ENCODE assay signal across 28 cellular contexts in the genomic region with DNA sequence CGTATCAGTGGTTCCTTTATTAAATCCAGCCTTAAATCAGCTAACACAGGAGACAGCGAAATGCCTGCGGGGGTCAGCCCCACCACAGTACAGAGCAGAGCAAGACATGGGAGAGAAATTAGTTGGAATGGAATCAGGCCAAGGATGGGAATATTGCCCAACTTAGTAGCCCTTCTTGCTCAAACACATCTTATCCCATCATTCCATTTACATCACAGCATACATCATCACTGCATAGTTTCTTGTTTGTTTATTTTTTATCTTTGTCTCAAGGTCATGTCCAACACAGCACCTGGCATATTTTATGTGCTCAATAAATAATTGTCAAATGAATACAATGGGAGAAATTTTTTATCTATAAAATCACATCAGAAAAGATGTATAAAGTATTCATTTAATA. TPM values are rescaled to one million over a fixed set of nuclear protein-coding genes. Genes with fewer than 3 reads are reported as not detected.
DNase-seq lines count a peak whose midpoint lies in the region; ATAC-seq and TF ChIP-seq lines count a peak whose summit lies in the region.
"Had no signal": no experiment of that assay in that cellular context is flagged by ENCODE, and none has a peak within 500 bp of the region (broad histone marks: within the 10 kb centered on the region; RNA-seq: fewer than 3 reads in every experiment).

No MANE protein-coding gene starts in this region.

- H3K9me2 ChIP-seq in hepatocyte (replicated peaks; ENCODE audit: insufficient read depth), result no peaks in the 10 kb centered on the region

- WGBS in hepatocyte (ENCODE audit: low lambda C conversion rate, missing lambda C conversion rate), result 78% methylated on average over 3 of the region's 3 CpGs

- peak overlapping the region; percentile 23 for H3K27ac Mint-ChIP-seq in dendritic cell treated with granulocyte-macrophage colony-stimulating factor and Interleukin-4, amounts not matched to agents 40 ng/mL and 50 ng/mL, for 4 days
- H3K27ac Mint-ChIP-seq: activated CD4-positive, alpha-beta T cell treated with anti-CD3 and anti-CD28 coated beads, Interleukin-2, amount 10 ng/mL, durations not matched to agents 7 days and 5 days; activated naive CD8-positive, alpha-beta T cell treated with anti-CD3 and anti-CD28 coated beads for 36 hours; CD4-positive, alpha-beta memory T cell; endodermal cell; nephron progenitor cell; stimulated activated naive B cell treated with anti-CD40 and anti-IgM and Interleukin-4, amounts not matched to agents 10 μg/mL and 1 μg/mL and 100 μg/mL, for 72 hours had no signal

- H3K27me3 ChIP-seq in hepatocyte, result no peaks in the 10 kb centered on the region
- H3K27me3 ChIP-seq: cardiac muscle cell had no signal

- peak; percentile 25 for DNase-seq in AG09319 (ENCODE audit: extremely low read depth, low read depth)
- DNase-seq in HFF-Myc (ENCODE audit: extremely low read depth, low read depth), result peak; percentile 30
- DNase-seq in hepatocyte (ENCODE audit: low spot score), result peak; percentile 13
- DNase-seq in stimulated activated CD4-positive, alpha-beta T cell treated with anti-CD3 and anti-CD28 coated beads, Interleukin-4, amount 100 ng/mL, for 4 hours, result no peak
- no peak for DNase-seq in T-helper 1 cell
- no peak for DNase-seq in activated CD8-positive, alpha-beta memory T cell treated with anti-CD3 and anti-CD28 coated beads, Interleukin-2, amount 50 U/mL, for 48 hours
- DNase-seq: activated CD4-positive, alpha-beta T cell treated with anti-CD3 and anti-CD28 coated beads, Interleukin-2, amount 10 ng/mL, durations not matched to agents 7 days and 5 days; activated effector memory CD4-positive, alpha-beta T cell treated with anti-CD3 and anti-CD28 coated beads, Interleukin-2, amount 50 U/mL, for 16 hours; activated naive CD8-positive, alpha-beta T cell treated with anti-CD3 and anti-CD28 coated beads for 36 hours; activated T-cell treated with anti-CD3 and anti-CD28 coated beads, Interleukin-2, amount 50 U/mL, for 1 hour; aorta; CD4-positive, alpha-beta memory T cell; cortex of kidney; endodermal cell; GOT3; NCI-H1417; NCI-H2029; NCI-H526 treated with DMSO at 0.1 percent for 48 hours; nephron progenitor cell; Right ventricle myocardium superior; stimulated activated naive B cell treated with anti-CD40 and anti-IgM and Interleukin-4, amounts not matched to agents 10 μg/mL and 1 μg/mL and 100 μg/mL, for 72 hours; substantia nigra; T1000 had no signal

- H3K4me3 Mint-ChIP-seq in dendritic cell treated with granulocyte-macrophage colony-stimulating factor and Interleukin-4, amounts not matched to agents 40 ng/mL and 50 ng/mL, for 4 days, result no peak overlapping the region
- H3K4me3 Mint-ChIP-seq: activated CD4-positive, alpha-beta T cell treated with anti-CD3 and anti-CD28 coated beads, Interleukin-2, amount 10 ng/mL, durations not matched to agents 7 days and 5 days; activated naive CD8-positive, alpha-beta T cell treated with anti-CD3 and anti-CD28 coated beads for 36 hours; CD4-positive, alpha-beta memory T cell; endodermal cell; nephron progenitor cell; stimulated activated naive B cell treated with anti-CD40 and anti-IgM and Interleukin-4, amounts not matched to agents 10 μg/mL and 1 μg/mL and 100 μg/mL, for 72 hours had no signal

- no peak overlapping the region for H3K4me2 ChIP-seq in hepatocyte

- H3K79me2 ChIP-seq in hepatocyte, result no peaks in the 10 kb centered on the region

- peaks cover 1% of the 10 kb centered on the region for H3K27me3 Mint-ChIP-seq in dendritic cell treated with granulocyte-macrophage colony-stimulating factor and Interleukin-4, amounts not matched to agents 40 ng/mL and 50 ng/mL, for 4 days

- ATAC-seq in HG03457 (IDR thresholded peaks at IDR 0.05; ENCODE audit: unreplicated experiment), result no peak
- ATAC-seq: esophagus mucosa; stimulated activated naive B cell treated with anti-CD40 and anti-IgM and Interleukin-4, amounts not matched to agents 10 μg/mL and 1 μg/mL and 100 μg/mL, for 72 hours had no signal

- intact Hi-C loops in dendritic cell treated with granulocyte-macrophage colony-stimulating factor and Interleukin-4, amounts not matched to agents 40 ng/mL and 50 ng/mL, for 4 days (cut with micrococcal nuclease), result no loop called here

- no peaks in the 10 kb centered on the region for H3K9me3 ChIP-seq in hepatocyte (ENCODE audit: low read depth)

- H3K36me3 ChIP-seq in hepatocyte (replicated peaks; ENCODE audit: insufficient read depth, low read depth), result no peaks in the 10 kb centered on the region
- H3K36me3 ChIP-seq: cardiac muscle cell had no signal

- peaks cover 11% of the 10 kb centered on the region for H3K9me3 Mint-ChIP-seq in dendritic cell treated with granulocyte-macrophage colony-stimulating factor and Interleukin-4, amounts not matched to agents 40 ng/mL and 50 ng/mL, for 4 days
- H3K9me3 Mint-ChIP-seq: activated CD4-positive, alpha-beta T cell treated with anti-CD3 and anti-CD28 coated beads, Interleukin-2, amount 10 ng/mL, durations not matched to agents 7 days and 5 days; activated naive CD8-positive, alpha-beta T cell treated with anti-CD3 and anti-CD28 coated beads for 36 hours; endodermal cell; nephron progenitor cell had no signal

- H2AFZ ChIP-seq in hepatocyte, result no peak overlapping the region

- H3K27ac ChIP-seq in hepatocyte, result no peak overlapping the region
- H3K27ac ChIP-seq: cardiac muscle cell had no signal

- H3K4me1 ChIP-seq in hepatocyte (ENCODE audit: insufficient read depth), result no peaks in the 10 kb centered on the region

- no peak overlapping the region for H3K4me3 ChIP-seq in HFF-Myc (replicated peaks; ENCODE audit: low read depth, low read length)
- H3K4me3 ChIP-seq in hepatocyte, result no peak overlapping the region
- H3K4me3 ChIP-seq: cardiac muscle cell had no signal

- H3K4me1 Mint-ChIP-seq in dendritic cell treated with granulocyte-macrophage colony-stimulating factor and Interleukin-4, amounts not matched to agents 40 ng/mL and 50 ng/mL, for 4 days (ENCODE audit: low read depth), result peaks cover 68% of the 10 kb centered on the region
- H3K4me1 Mint-ChIP-seq: activated CD4-positive, alpha-beta T cell treated with anti-CD3 and anti-CD28 coated beads, Interleukin-2, amount 10 ng/mL, durations not matched to agents 7 days and 5 days; endodermal cell; nephron progenitor cell had no signal

- no peaks in the 10 kb centered on the region for H4K20me1 ChIP-seq in hepatocyte (ENCODE audit: insufficient read depth, poor library complexity, severe bottlenecking)

- TF ChIP-seq CTCF in AG09319 (IDR thresholded peaks at IDR 0.05; ENCODE audit: low read depth, low read length) (no peak), HFF-Myc (IDR thresholded peaks at IDR 0.05; ENCODE audit: low read depth, low read length, missing control alignments) (no peak), hepatocyte (IDR thresholded peaks at IDR 0.05; ENCODE audit: poor library complexity) (no peak)

- H3K36me3 Mint-ChIP-seq in dendritic cell treated with granulocyte-macrophage colony-stimulating factor and Interleukin-4, amounts not matched to agents 40 ng/mL and 50 ng/mL, for 4 days (ENCODE audit: low read depth), result no peaks in the 10 kb centered on the region
- H3K36me3 Mint-ChIP-seq: activated naive CD8-positive, alpha-beta T cell treated with anti-CD3 and anti-CD28 coated beads for 36 hours; CD4-positive, alpha-beta memory T cell had no signal

RNA-seq across cellular contexts. Expression of gene DAB2, which starts 34.3 kb away (rescaled TPM):
- 98.9 and 115 TPM in 2 replicates for total RNA-seq in hepatocyte
- polyA plus RNA-seq in hepatocyte, result 130 TPM in 2 replicates
- total RNA-seq: activated CD4-positive, alpha-beta T cell treated with anti-CD3 and anti-CD28 coated beads, Interleukin-2, amount 10 ng/mL, durations not matched to agents 7 days and 5 days; activated CD8-positive, alpha-beta memory T cell treated with anti-CD3 and anti-CD28 coated beads for 36 hours had no signal
- polyA plus RNA-seq: CD4-positive, alpha-beta memory T cell had no signal

Comparison
In these comparisons a context has a peak if more than half of its experiments do, and no peak if none do; other contexts are left out.
1. DNase-seq: peak in AG09319 (single experiment), HFF-Myc (single experiment) and hepatocyte (single experiment); none in stimulated activated CD4-positive, alpha-beta T cell treated with anti-CD3 and anti-CD28 coated beads, Interleukin-4, amount 100 ng/mL, for 4 hours (0 of 2), T-helper 1 cell (0 of 5) and activated CD8-positive, alpha-beta memory T cell treated with anti-CD3 and anti-CD28 coated beads, Interleukin-2, amount 50 U/mL, for 48 hours (single experiment).